In the genomic region with DNA sequence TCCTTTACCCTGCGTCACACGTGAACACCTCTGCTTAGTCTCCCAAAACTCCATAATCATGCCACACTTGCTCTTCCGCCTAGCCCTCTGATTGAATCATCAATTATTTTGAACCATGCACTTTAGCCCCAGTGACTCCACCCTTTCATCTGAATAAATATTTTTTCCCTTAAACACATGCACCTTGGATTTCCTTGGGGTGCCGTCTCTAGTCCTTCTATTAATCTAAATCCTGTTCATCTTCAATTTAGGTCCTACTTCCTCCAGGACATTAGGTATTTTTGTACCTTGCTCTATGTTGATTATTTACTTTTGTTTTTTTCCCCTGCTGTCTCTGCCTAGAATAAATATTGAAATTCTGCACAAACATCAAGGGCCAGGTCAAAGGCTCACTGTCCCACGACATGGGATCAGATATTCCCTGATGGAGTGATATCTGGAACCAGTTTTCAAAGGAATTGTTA, we compare ENCODE assay signal across 1 cellular context.
TF ChIP-seq lines count a peak whose summit lies in the region.

No MANE protein-coding gene starts in this region.

TF ChIP-seq in HepG2, 621 proteins besides CTCF, POLR2A, EP300 and RAD21 (continued from another document and continues in another):
- TF ChIP-seq, protein P1, sequence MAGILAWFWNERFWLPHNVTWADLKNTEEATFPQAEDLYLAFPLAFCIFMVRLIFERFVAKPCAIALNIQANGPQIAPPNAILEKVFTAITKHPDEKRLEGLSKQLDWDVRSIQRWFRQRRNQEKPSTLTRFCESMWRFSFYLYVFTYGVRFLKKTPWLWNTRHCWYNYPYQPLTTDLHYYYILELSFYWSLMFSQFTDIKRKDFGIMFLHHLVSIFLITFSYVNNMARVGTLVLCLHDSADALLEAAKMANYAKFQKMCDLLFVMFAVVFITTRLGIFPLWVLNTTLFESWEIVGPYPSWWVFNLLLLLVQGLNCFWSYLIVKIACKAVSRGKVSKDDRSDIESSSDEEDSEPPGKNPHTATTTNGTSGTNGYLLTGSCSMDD (CRISPR knock-in tag; IDR thresholded peaks at IDR 0.05): no peak
- no peak for TF ChIP-seq ZC3H4 (CRISPR knock-in tag; IDR thresholded peaks at IDR 0.05; ENCODE audit: borderline replicate concordance)
- no peak for TF ChIP-seq GABPA (IDR thresholded peaks at IDR 0.05; ENCODE audit: low read depth, low read length)
- peak; percentile 11; the same call in 1 of the 2 replicates for TF ChIP-seq GABPA (CRISPR knock-in tag; IDR thresholded peaks at IDR 0.05; ENCODE audit: low read depth)
- TF ChIP-seq SRSF9 (IDR thresholded peaks at IDR 0.05; ENCODE audit: borderline replicate concordance, insufficient read depth, low read depth, low read length, poor library complexity, severe bottlenecking): no peak
- no peak for TF ChIP-seq ZNF780A (CRISPR knock-in tag; IDR thresholded peaks at IDR 0.05)
- TF ChIP-seq, protein P2, sequence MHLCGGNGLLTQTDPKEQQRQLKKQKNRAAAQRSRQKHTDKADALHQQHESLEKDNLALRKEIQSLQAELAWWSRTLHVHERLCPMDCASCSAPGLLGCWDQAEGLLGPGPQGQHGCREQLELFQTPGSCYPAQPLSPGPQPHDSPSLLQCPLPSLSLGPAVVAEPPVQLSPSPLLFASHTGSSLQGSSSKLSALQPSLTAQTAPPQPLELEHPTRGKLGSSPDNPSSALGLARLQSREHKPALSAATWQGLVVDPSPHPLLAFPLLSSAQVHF (CRISPR knock-in tag; IDR thresholded peaks at IDR 0.05): no peak
- TF ChIP-seq XRCC5 (optimal IDR thresholded peaks at IDR 0.05; ENCODE audit: low read length): no peak
- TF ChIP-seq, protein P3, sequence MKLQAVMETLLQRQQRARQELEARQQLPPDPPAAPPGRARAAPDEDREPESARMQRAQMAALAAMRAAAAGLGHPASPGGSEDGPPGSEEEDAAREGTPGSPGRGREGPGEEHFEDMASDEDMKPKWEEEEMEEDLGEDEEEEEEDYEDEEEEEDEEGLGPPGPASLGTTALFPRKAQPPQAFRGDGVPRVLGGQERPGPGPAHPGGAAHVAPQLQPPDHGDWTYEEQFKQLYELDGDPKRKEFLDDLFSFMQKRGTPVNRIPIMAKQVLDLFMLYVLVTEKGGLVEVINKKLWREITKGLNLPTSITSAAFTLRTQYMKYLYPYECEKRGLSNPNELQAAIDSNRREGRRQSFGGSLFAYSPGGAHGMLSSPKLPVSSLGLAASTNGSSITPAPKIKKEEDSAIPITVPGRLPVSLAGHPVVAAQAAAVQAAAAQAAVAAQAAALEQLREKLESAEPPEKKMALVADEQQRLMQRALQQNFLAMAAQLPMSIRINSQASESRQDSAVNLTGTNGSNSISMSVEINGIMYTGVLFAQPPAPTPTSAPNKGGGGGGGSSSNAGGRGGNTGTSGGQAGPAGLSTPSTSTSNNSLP (IDR thresholded peaks at IDR 0.05; ENCODE audit: low read depth, low read length): peak; percentile 85
- no peak for TF ChIP-seq ZNF660 (CRISPR knock-in tag; IDR thresholded peaks at IDR 0.05; ENCODE audit: borderline replicate concordance, low read depth)
- no peak for TF ChIP-seq PRMT3 (CRISPR knock-in tag; IDR thresholded peaks at IDR 0.05; ENCODE audit: borderline replicate concordance, low read depth)
- TF ChIP-seq, protein P4, sequence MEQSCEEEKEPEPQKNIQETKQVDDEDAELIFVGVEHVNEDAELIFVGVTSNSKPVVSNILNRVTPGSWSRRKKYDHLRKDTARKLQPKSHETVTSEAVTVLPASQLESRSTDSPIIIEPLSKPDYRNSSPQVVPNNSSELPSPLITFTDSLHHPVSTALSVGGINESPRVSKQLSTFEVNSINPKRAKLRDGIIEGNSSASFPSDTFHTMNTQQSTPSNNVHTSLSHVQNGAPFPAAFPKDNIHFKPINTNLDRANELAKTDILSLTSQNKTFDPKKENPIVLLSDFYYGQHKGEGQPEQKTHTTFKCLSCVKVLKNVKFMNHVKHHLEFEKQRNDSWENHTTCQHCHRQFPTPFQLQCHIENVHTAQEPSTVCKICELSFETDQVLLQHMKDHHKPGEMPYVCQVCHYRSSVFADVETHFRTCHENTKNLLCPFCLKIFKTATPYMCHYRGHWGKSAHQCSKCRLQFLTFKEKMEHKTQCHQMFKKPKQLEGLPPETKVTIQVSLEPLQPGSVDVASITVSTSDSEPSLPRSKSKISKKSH (CRISPR knock-in tag; IDR thresholded peaks at IDR 0.05; ENCODE audit: borderline replicate concordance): no peak
- no peak for TF ChIP-seq KLF9 (CRISPR knock-in tag; IDR thresholded peaks at IDR 0.05; ENCODE audit: low read depth)
- TF ChIP-seq ZNF773 (CRISPR knock-in tag; IDR thresholded peaks at IDR 0.05; ENCODE audit: borderline replicate concordance): no peak
- no peak for TF ChIP-seq ZNF652 (CRISPR knock-in tag; IDR thresholded peaks at IDR 0.05; ENCODE audit: borderline replicate concordance, low read depth)
- TF ChIP-seq TCF7L2 (IDR thresholded peaks at IDR 0.05; ENCODE audit: low read depth, low read length): no peak
- 0 out of 2 replicates have a peak, but pooled peaks have one; percentile 25 for TF ChIP-seq RCOR2 (CRISPR knock-in tag; IDR thresholded peaks at IDR 0.05)
- no peak for TF ChIP-seq ZNF354B (CRISPR knock-in tag; IDR thresholded peaks at IDR 0.05)
- TF ChIP-seq ZEB1 (IDR thresholded peaks at IDR 0.05; ENCODE audit: insufficient replicate concordance, low read depth): no peak
- TF ChIP-seq, protein P5, sequence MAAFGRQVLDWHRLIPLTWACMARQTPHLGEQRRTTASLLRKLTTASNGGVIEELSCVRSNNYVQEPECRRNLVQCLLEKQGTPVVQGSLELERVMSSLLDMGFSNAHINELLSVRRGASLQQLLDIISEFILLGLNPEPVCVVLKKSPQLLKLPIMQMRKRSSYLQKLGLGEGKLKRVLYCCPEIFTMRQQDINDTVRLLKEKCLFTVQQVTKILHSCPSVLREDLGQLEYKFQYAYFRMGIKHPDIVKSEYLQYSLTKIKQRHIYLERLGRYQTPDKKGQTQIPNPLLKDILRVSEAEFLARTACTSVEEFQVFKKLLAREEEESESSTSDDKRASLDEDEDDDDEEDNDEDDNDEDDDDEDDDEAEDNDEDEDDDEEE (CRISPR knock-in tag; IDR thresholded peaks at IDR 0.05): no peak
- no peak for TF ChIP-seq JARID2 (CRISPR knock-in tag; IDR thresholded peaks at IDR 0.05; ENCODE audit: insufficient replicate concordance)
- TF ChIP-seq, protein P6, sequence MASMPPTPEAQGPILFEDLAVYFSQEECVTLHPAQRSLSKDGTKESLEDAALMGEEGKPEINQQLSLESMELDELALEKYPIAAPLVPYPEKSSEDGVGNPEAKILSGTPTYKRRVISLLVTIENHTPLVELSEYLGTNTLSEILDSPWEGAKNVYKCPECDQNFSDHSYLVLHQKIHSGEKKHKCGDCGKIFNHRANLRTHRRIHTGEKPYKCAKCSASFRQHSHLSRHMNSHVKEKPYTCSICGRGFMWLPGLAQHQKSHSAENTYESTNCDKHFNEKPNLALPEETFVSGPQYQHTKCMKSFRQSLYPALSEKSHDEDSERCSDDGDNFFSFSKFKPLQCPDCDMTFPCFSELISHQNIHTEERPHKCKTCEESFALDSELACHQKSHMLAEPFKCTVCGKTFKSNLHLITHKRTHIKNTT (CRISPR knock-in tag; IDR thresholded peaks at IDR 0.05): no peak
- TF ChIP-seq, protein P7, sequence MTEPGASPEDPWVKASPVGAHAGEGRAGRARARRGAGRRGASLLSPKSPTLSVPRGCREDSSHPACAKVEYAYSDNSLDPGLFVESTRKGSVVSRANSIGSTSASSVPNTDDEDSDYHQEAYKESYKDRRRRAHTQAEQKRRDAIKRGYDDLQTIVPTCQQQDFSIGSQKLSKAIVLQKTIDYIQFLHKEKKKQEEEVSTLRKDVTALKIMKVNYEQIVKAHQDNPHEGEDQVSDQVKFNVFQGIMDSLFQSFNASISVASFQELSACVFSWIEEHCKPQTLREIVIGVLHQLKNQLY (CRISPR knock-in tag; IDR thresholded peaks at IDR 0.05): peak; percentile 21; the same call in 1 of the 2 replicates
- TF ChIP-seq CENPT (CRISPR knock-in tag; IDR thresholded peaks at IDR 0.05; ENCODE audit: low read depth): no peak
- no peak for TF ChIP-seq HCFC1 (IDR thresholded peaks at IDR 0.05; ENCODE audit: low read depth, low read length)
- no peak for TF ChIP-seq SAFB2 (CRISPR knock-in tag; IDR thresholded peaks at IDR 0.05; ENCODE audit: borderline replicate concordance, low read depth)
- TF ChIP-seq THAP11 (CRISPR knock-in tag; IDR thresholded peaks at IDR 0.05): peak; percentile 50; the same call in 1 of the 2 replicates
- no peak for TF ChIP-seq PRPF4 (IDR thresholded peaks at IDR 0.05; ENCODE audit: low read depth, low read length, poor library complexity, severe bottlenecking)
- TF ChIP-seq, protein P8, sequence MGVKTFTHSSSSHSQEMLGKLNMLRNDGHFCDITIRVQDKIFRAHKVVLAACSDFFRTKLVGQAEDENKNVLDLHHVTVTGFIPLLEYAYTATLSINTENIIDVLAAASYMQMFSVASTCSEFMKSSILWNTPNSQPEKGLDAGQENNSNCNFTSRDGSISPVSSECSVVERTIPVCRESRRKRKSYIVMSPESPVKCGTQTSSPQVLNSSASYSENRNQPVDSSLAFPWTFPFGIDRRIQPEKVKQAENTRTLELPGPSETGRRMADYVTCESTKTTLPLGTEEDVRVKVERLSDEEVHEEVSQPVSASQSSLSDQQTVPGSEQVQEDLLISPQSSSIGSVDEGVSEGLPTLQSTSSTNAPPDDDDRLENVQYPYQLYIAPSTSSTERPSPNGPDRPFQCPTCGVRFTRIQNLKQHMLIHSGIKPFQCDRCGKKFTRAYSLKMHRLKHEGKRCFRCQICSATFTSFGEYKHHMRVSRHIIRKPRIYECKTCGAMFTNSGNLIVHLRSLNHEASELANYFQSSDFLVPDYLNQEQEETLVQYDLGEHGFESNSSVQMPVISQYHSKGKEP (CRISPR knock-in tag; IDR thresholded peaks at IDR 0.05): no peak
- TF ChIP-seq, protein P9, sequence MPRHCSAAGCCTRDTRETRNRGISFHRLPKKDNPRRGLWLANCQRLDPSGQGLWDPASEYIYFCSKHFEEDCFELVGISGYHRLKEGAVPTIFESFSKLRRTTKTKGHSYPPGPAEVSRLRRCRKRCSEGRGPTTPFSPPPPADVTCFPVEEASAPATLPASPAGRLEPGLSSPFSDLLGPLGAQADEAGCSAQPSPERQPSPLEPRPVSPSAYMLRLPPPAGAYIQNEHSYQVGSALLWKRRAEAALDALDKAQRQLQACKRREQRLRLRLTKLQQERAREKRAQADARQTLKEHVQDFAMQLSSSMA (CRISPR knock-in tag; IDR thresholded peaks at IDR 0.05): no peak
- TF ChIP-seq ZFP36L2 (CRISPR knock-in tag; IDR thresholded peaks at IDR 0.05): no peak
- TF ChIP-seq ZNF235 (CRISPR knock-in tag; IDR thresholded peaks at IDR 0.05; ENCODE audit: borderline replicate concordance): no peak
- TF ChIP-seq, protein P10, sequence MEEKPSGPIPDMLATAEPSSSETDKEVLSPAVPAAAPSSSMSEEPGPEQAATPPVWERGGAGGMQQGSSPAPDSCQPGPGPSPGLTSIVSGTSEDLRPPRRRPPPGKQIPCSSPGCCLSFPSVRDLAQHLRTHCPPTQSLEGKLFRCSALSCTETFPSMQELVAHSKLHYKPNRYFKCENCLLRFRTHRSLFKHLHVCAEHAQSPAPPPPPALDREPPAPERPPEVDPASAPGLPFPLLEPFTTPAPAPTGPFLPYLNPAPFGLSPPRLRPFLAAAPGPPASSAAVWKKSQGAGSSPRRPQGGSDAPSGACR (CRISPR knock-in tag; IDR thresholded peaks at IDR 0.05): no peak
- TF ChIP-seq, protein P11, sequence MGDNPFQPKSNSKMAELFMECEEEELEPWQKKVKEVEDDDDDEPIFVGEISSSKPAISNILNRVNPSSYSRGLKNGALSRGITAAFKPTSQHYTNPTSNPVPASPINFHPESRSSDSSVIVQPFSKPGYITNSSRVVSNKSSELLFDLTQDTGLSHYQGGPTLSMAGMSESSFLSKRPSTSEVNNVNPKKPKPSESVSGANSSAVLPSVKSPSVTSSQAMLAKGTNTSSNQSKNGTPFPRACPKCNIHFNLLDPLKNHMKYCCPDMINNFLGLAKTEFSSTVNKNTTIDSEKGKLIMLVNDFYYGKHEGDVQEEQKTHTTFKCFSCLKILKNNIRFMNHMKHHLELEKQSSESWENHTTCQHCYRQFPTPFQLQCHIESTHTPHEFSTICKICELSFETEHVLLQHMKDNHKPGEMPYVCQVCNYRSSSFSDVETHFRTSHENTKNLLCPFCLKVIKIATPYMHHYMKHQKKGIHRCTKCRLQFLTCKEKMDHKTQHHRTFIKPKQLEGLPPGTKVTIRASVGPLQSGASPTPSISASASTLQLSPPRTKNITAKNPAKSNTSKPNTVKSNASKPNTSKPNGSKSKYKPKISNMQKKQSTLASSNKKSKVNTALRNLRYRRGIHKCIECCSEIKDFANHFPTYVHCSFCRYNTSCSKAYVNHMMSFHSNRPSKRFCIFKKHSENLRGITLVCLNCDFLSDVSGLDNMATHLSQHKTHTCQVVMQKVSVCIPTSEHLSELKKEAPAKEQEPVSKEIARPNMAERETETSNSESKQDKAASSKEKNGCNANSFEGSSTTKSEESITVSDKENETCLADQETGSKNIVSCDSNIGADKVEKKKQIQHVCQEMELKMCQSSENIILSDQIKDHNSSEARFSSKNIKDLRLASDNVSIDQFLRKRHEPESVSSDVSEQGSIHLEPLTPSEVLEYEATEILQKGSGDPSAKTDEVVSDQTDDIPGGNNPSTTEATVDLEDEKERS (CRISPR knock-in tag; IDR thresholded peaks at IDR 0.05): no peak
- TF ChIP-seq, protein P12, sequence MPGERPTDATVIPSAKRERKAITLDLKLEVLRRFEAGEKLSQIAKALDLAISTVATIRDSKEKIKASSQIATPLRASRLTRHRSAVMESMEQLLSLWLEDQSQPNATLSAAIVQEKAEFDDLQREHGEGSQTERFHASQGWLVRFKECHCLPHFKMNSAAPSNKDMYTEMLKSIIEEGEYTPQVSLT (CRISPR knock-in tag; IDR thresholded peaks at IDR 0.05; ENCODE audit: borderline replicate concordance, low read depth): no peak
- TF ChIP-seq NFKB2 (CRISPR knock-in tag; IDR thresholded peaks at IDR 0.05; ENCODE audit: borderline replicate concordance): no peak
- no peak for TF ChIP-seq MXD4 (CRISPR knock-in tag; IDR thresholded peaks at IDR 0.05)
- TF ChIP-seq, protein P13, sequence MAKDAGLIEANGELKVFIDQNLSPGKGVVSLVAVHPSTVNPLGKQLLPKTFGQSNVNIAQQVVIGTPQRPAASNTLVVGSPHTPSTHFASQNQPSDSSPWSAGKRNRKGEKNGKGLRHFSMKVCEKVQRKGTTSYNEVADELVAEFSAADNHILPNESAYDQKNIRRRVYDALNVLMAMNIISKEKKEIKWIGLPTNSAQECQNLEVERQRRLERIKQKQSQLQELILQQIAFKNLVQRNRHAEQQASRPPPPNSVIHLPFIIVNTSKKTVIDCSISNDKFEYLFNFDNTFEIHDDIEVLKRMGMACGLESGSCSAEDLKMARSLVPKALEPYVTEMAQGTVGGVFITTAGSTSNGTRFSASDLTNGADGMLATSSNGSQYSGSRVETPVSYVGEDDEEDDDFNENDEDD (CRISPR knock-in tag; IDR thresholded peaks at IDR 0.05; ENCODE audit: borderline replicate concordance): no peak
